In the genomic region with DNA sequence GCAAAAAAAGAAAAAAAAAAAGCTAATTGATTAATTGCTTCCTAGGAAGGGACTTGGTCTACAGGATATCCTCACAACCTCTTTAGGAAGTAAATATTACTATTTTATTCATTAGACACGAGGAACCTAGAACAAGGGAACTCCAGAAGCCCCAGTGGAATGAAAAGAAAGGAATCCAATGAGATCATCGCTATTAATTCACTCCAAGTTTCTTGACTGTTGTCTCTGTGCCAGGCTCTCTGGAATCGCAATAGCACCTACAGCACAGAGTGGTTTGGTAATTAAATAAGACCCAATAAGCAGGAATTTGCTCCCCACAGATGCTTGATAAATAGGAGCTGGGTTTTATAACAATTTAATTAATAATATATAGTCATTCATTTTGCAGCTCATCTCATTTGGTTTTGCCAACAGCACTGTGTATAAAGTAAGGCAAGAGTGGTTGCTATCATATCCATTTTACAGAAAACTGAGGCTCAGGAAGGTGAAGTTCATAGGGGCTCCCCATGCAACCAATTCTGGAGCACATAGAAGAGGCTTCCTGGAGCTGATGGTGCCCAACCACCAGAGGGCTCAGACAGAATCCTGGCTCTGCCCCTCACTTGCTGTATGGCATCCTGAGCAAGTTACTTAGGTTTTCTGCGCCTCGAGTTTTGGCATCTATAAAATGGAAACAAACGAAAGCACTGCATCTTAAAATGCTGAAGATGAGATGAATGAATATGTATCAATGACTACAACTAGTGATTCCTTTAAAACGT, we compare ENCODE assay signal across 21 cellular contexts.
DNase-seq lines count a peak whose midpoint lies in the region; ATAC-seq, FAIRE-seq and TF ChIP-seq lines count a peak whose summit lies in the region.
"Had no signal": no experiment of that assay in that cellular context is flagged by ENCODE, and none has a peak within 500 bp of the region (broad histone marks: within the 10 kb centered on the region; RNA-seq: fewer than 3 reads in every experiment).

No MANE protein-coding gene starts in this region.

- H3K4me2 ChIP-seq in HepG2 (ENCODE audit: low read depth, low read length) (no peak overlapping the region), OCI-LY3 (ENCODE audit: low read length) (no peak overlapping the region)

- in situ Hi-C loops in HepG2 (cut with HindIII; ENCODE audit: extremely low pct_ligation_motif_present, low pct_unique_long_range_greater_than_20kb), result no loop called here

- 31% methylated on average over 7 of the region's 7 CpGs for WGBS in HepG2 (ENCODE audit: low lambda C conversion rate)
- WGBS in right lobe of liver (ENCODE audit: insufficient coverage, low coverage, low lambda C conversion rate, missing lambda C conversion rate), result 46% methylated on average over 6 of the region's 7 CpGs

- no peaks in the 10 kb centered on the region for H3K9me3 Mint-ChIP-seq in CD8-positive, alpha-beta T cell
- H3K9me3 Mint-ChIP-seq: activated naive CD8-positive, alpha-beta T cell treated with anti-CD3 and anti-CD28 coated beads for 36 hours; activated T-helper 17 cell treated with anti-CD3 and anti-CD28 coated beads, Interleukin-2, amount 50 U/mL, for 72 hours had no signal

- H3K9me3 ChIP-seq in HepG2 (ENCODE audit: low read length), result no peaks in the 10 kb centered on the region
- H3K9me3 ChIP-seq in right lobe of liver, result no peaks in the 10 kb centered on the region
- no peaks in the 10 kb centered on the region for H3K9me3 ChIP-seq in OCI-LY3 (ENCODE audit: insufficient read depth, low read length)
- H3K9me3 ChIP-seq in cardiac muscle cell (ENCODE audit: low read depth), result no peaks in the 10 kb centered on the region
- H3K9me3 ChIP-seq in CD8-positive, alpha-beta T cell (ENCODE audit: low read length), result no peaks in the 10 kb centered on the region
- H3K9me3 ChIP-seq: Caco-2 had no signal

- no TSS peak for BruUV-seq in HepG2 (replicated peaks; lab: Mats Ljungman, UMichigan)

- H3K4me3 Mint-ChIP-seq in CD8-positive, alpha-beta T cell, result no peak overlapping the region
- H3K4me3 Mint-ChIP-seq: activated naive CD8-positive, alpha-beta T cell treated with anti-CD3 and anti-CD28 coated beads for 36 hours; activated T-helper 17 cell treated with anti-CD3 and anti-CD28 coated beads, Interleukin-2, amount 50 U/mL, for 72 hours; naive thymus-derived CD8-positive, alpha-beta T cell had no signal

- H2AFZ ChIP-seq in HepG2 (ENCODE audit: low read length), result no peak overlapping the region
- no peak overlapping the region for H2AFZ ChIP-seq in OCI-LY3 (ENCODE audit: low read depth, low read length)

- H3K36me3 Mint-ChIP-seq in CD8-positive, alpha-beta T cell, result no peaks in the 10 kb centered on the region
- H3K36me3 Mint-ChIP-seq: activated naive CD8-positive, alpha-beta T cell treated with anti-CD3 and anti-CD28 coated beads for 36 hours had no signal

- intact Hi-C loops in HepG2 (cut with micrococcal nuclease; ENCODE audit: unreplicated experiment), result no loop called here
- intact Hi-C loops in right lobe of liver (cut with DNase I), result no loop called here
- intact Hi-C loops in posterior cingulate gyrus (cut with DNase I), result no loop called here
- intact Hi-C loops in CD8-positive, alpha-beta T cell (cut with DNase I, micrococcal nuclease), result no loop called here

- TF ChIP-seq POLR2A in HepG2 (IDR thresholded peaks at IDR 0.05; ENCODE audit: insufficient read depth in 1 of 2, low read depth in 2 of 2, low read length in 2 of 2), result no peak
- TF ChIP-seq POLR2A in right lobe of liver (IDR thresholded peaks at IDR 0.05), result no peak

- H3K9ac ChIP-seq in HepG2 (ENCODE audit: insufficient read depth, low read depth, low read length) (no peak overlapping the region), OCI-LY3 (ENCODE audit: low read length) (no peak overlapping the region)

- H3K27me3 Mint-ChIP-seq in CD8-positive, alpha-beta T cell (ENCODE audit: low read depth), result peaks cover 22% of the 10 kb centered on the region

- DNase-seq in HepG2 (ENCODE audit: low spot score) (no peak), right lobe of liver (no peak), cardiac muscle cell (ENCODE audit: low read depth in 1 of 2, low spot score in 1 of 2) (no peak), posterior cingulate gyrus (no peak)
- no peak for DNase-seq in CD8-positive, alpha-beta T cell
- DNase-seq: activated CD4-positive, alpha-beta T cell treated with anti-CD3 and anti-CD28 coated beads for 4 hours; activated naive CD8-positive, alpha-beta T cell treated with anti-CD3 and anti-CD28 coated beads for 36 hours; Caco-2; EL; mesenchymal stem cell; naive thymus-derived CD8-positive, alpha-beta T cell; NCI-H146; NCI-H2227 treated with DMSO at 0.1 percent for 48 hours; NCI-H774; small intestine; stimulated activated CD4-positive, alpha-beta T cell treated with anti-CD3 and anti-CD28 coated beads, Interleukin-2, amount 100 ng/mL, for 48 hours had no signal

- H3K27me3 ChIP-seq in HepG2 (ENCODE audit: control insufficient read depth in 1 of 2, insufficient read depth in 2 of 2, low read length in 2 of 2), result peaks cover 0 to 2% of the 10 kb centered on the region in 2 experiments; a peak in 1 of 5 replicates
- H3K27me3 ChIP-seq in right lobe of liver, result no peaks in the 10 kb centered on the region
- peaks cover 25% of the 10 kb centered on the region for H3K27me3 ChIP-seq in OCI-LY3 (ENCODE audit: low read depth, low read length)
- H3K27me3 ChIP-seq in cardiac muscle cell, result no peaks in the 10 kb centered on the region
- no peaks in the 10 kb centered on the region for H3K27me3 ChIP-seq in CD8-positive, alpha-beta T cell (ENCODE audit: insufficient read depth, low read length)

- H3K36me3 ChIP-seq in HepG2 (replicated peaks in 1 of 2; ENCODE audit: control insufficient read depth in 1 of 2, insufficient read depth in 2 of 2, low read length in 2 of 2), result no peaks in the 10 kb centered on the region
- no peaks in the 10 kb centered on the region for H3K36me3 ChIP-seq in right lobe of liver
- no peaks in the 10 kb centered on the region for H3K36me3 ChIP-seq in OCI-LY3 (replicated peaks; ENCODE audit: low read depth, low read length)
- no peaks in the 10 kb centered on the region for H3K36me3 ChIP-seq in cardiac muscle cell
- no peaks in the 10 kb centered on the region for H3K36me3 ChIP-seq in CD8-positive, alpha-beta T cell (ENCODE audit: insufficient read depth, low read length)

- POLR2A ChIA-PET in HepG2 (lab: Yijun Ruan, JAX), result no interaction called here
- POLR2A ChIA-PET in CD8-positive, alpha-beta T cell (lab: Charles Lee), result no interaction called here

- H3K4me1 Mint-ChIP-seq in CD8-positive, alpha-beta T cell (ENCODE audit: low read depth), result no peaks in the 10 kb centered on the region
- H3K4me1 Mint-ChIP-seq: activated naive CD8-positive, alpha-beta T cell treated with anti-CD3 and anti-CD28 coated beads for 36 hours; activated T-helper 17 cell treated with anti-CD3 and anti-CD28 coated beads, Interleukin-2, amount 50 U/mL, for 72 hours; naive thymus-derived CD8-positive, alpha-beta T cell had no signal

- H3K27ac Mint-ChIP-seq in CD8-positive, alpha-beta T cell, result no peak overlapping the region
- H3K27ac Mint-ChIP-seq: activated naive CD8-positive, alpha-beta T cell treated with anti-CD3 and anti-CD28 coated beads for 36 hours; activated T-helper 17 cell treated with anti-CD3 and anti-CD28 coated beads, Interleukin-2, amount 50 U/mL, for 72 hours; naive thymus-derived CD8-positive, alpha-beta T cell had no signal

- H4K20me1 ChIP-seq in HepG2 (ENCODE audit: insufficient read depth, low read length), result no peaks in the 10 kb centered on the region
- no peaks in the 10 kb centered on the region for H4K20me1 ChIP-seq in OCI-LY3 (ENCODE audit: insufficient read depth, low read length)

- ATAC-seq in HepG2 (peak; percentile 63), right lobe of liver (no peak), GM21447 (IDR thresholded peaks at IDR 0.05; ENCODE audit: unreplicated experiment) (no peak), GM18517 (IDR thresholded peaks at IDR 0.05; ENCODE audit: unreplicated experiment) (no peak)
- ATAC-seq in CD8-positive, alpha-beta T cell, result no peak
- ATAC-seq: activated T-helper 17 cell treated with anti-CD3 and anti-CD28 coated beads, Interleukin-2, amount 50 U/mL, for 72 hours; naive thymus-derived CD8-positive, alpha-beta T cell had no signal

- H3K4me3 ChIP-seq in HepG2 (replicated peaks in 1 of 3; ENCODE audit: insufficient read depth in 1 of 3, low read depth in 2 of 3, low read length in 3 of 3), result no peak overlapping the region
- H3K4me3 ChIP-seq in right lobe of liver, result no peak overlapping the region
- H3K4me3 ChIP-seq in OCI-LY3 (ENCODE audit: low read length), result no peak overlapping the region
- H3K4me3 ChIP-seq in cardiac muscle cell, result no peak overlapping the region
- no peak overlapping the region for H3K4me3 ChIP-seq in CD8-positive, alpha-beta T cell (ENCODE audit: low read depth, low read length)
- H3K4me3 ChIP-seq: coronary artery had no signal

- TF ChIP-seq RAD21 in HepG2 (CRISPR knock-in tag; IDR thresholded peaks at IDR 0.05), result no peak

- H3K79me2 ChIP-seq in HepG2 (ENCODE audit: insufficient read depth, low read length) (no peaks in the 10 kb centered on the region), OCI-LY3 (ENCODE audit: low read length) (no peaks in the 10 kb centered on the region)

- TF ChIP-seq CTCF in HepG2 (CRISPR knock-in tag; IDR thresholded peaks at IDR 0.05), result no peak
- TF ChIP-seq CTCF in right lobe of liver (IDR thresholded peaks at IDR 0.05), result peak in 1 of 4 donors; percentile 8
- 0 out of 2 replicates have a peak, but pooled peaks have one; percentile 4 for TF ChIP-seq CTCF in OCI-LY3 (IDR thresholded peaks at IDR 0.05; ENCODE audit: low read depth, low read length)
- peak; percentile 3 for TF ChIP-seq CTCF in cardiac muscle cell (IDR thresholded peaks at IDR 0.05; ENCODE audit: low read depth, low read length)
- TF ChIP-seq CTCF in CD8-positive, alpha-beta T cell (IDR thresholded peaks at IDR 0.05), result no peak

- FAIRE-seq in HepG2 (lab: Jason Lieb, UNC), result no peak
- FAIRE-seq: small intestine had no signal

- H3K27ac ChIP-seq in HepG2 (ENCODE audit: extremely low read length, insufficient read depth, low read length), result no peak overlapping the region
- no peak overlapping the region for H3K27ac ChIP-seq in right lobe of liver
- no peak overlapping the region for H3K27ac ChIP-seq in OCI-LY3 (ENCODE audit: low read length)
- H3K27ac ChIP-seq in cardiac muscle cell, result no peak overlapping the region
- no peak overlapping the region for H3K27ac ChIP-seq in CD8-positive, alpha-beta T cell (ENCODE audit: low read depth, low read length)
- H3K27ac ChIP-seq: coronary artery had no signal

- TF ChIP-seq EP300 in HepG2 (IDR thresholded peaks at IDR 0.05; ENCODE audit: low read depth in 2 of 2, low read length in 2 of 2), result no peak
- no peak for TF ChIP-seq EP300 in HepG2 (CRISPR knock-in tag; IDR thresholded peaks at IDR 0.05; ENCODE audit: borderline replicate concordance)

- CTCF ChIA-PET in HepG2 (lab: Yijun Ruan, JAX; ENCODE audit: low intra/inter-chr PET ratio, low total read pairs), result no interaction called here
- CTCF ChIA-PET in CD8-positive, alpha-beta T cell (lab: Charles Lee), result no interaction called here

- no peaks in the 10 kb centered on the region for H3K4me1 ChIP-seq in HepG2 (ENCODE audit: insufficient read depth, low read length)
- H3K4me1 ChIP-seq in right lobe of liver, result no peaks in the 10 kb centered on the region
- H3K4me1 ChIP-seq in OCI-LY3 (ENCODE audit: low read length), result no peaks in the 10 kb centered on the region
- no peaks in the 10 kb centered on the region for H3K4me1 ChIP-seq in cardiac muscle cell (ENCODE audit: low read depth)
- H3K4me1 ChIP-seq in CD8-positive, alpha-beta T cell (ENCODE audit: insufficient read depth, low read length), result no peaks in the 10 kb centered on the region
- H3K4me1 ChIP-seq: Caco-2 had no signal

Comparison
In these comparisons a context has a peak if more than half of its experiments do, and no peak if none do; other contexts are left out.
1. CTCF ChIP-seq: peak in OCI-LY3 (single experiment) and cardiac muscle cell (single experiment); none in HepG2 (single experiment) and CD8-positive, alpha-beta T cell (single experiment).